ENCODE assay signal across 11 cellular contexts in genomic region chrX:316351-317325, GRCh38. TPM values are rescaled to one million over a fixed set of nuclear protein-coding genes. Genes with fewer than 3 reads are reported as not detected.
DNase-seq lines count a peak whose midpoint lies in the region; ATAC-seq lines count a peak whose summit lies in the region.
"Had no signal": no experiment of that assay in that cellular context is flagged by ENCODE, and none has a peak within 500 bp of the region (broad histone marks: within the 10 kb centered on the region; RNA-seq: fewer than 3 reads in every experiment).

No MANE protein-coding gene starts in this region.

- no peaks in the 10 kb centered on the region for H3K27me3 Mint-ChIP-seq in activated T-cell treated with anti-CD3 and anti-CD28 coated beads, Interleukin-2, amount 50 U/mL, for 72 hours (ENCODE audit: low read depth)
- no peaks in the 10 kb centered on the region for H3K27me3 Mint-ChIP-seq in activated CD4-positive, alpha-beta memory T cell treated with anti-CD3 and anti-CD28 coated beads for 36 hours
- peaks cover 12 to 22% (median 17%) of the 10 kb centered on the region in 3 donors for H3K27me3 Mint-ChIP-seq in immature natural killer cell (ENCODE audit: low read depth in 3 of 3)

- H3K4me3 Mint-ChIP-seq in activated T-cell treated with anti-CD3 and anti-CD28 coated beads, Interleukin-2, amount 50 U/mL, for 72 hours = peak overlapping the region; percentile 65 to 66
- peak overlapping the region; percentile 48 for H3K4me3 Mint-ChIP-seq in activated CD4-positive, alpha-beta memory T cell treated with anti-CD3 and anti-CD28 coated beads for 36 hours
- H3K4me3 Mint-ChIP-seq in immature natural killer cell = peak overlapping the region; percentile 38 to 55 (median 40)
- H3K4me3 Mint-ChIP-seq in stimulated activated effector memory CD8-positive, alpha-beta T cell treated with anti-CD3 and anti-CD28 coated beads, Interleukin-12 subunit alpha, Interleukin-12 subunit beta, amount 100 ng/mL, for 72 hours = peak overlapping the region; percentile 77

- DNase-seq in activated T-cell treated with anti-CD3 and anti-CD28 coated beads, Interleukin-2, amount 50 U/mL, for 72 hours = no peak
- DNase-seq in activated T-cell treated with anti-CD3 and anti-CD28 coated beads for 4 hours (no peak), immature natural killer cell (no peak), NCI-H82 (lab: John Stamatoyannopoulos, UW) (no peak), GDM1 (lab: John Stamatoyannopoulos, UW) (no peak), cortex of kidney (lab: John Stamatoyannopoulos, UW) (no peak)
- DNase-seq in activated CD4-positive, alpha-beta memory T cell treated with anti-CD3 and anti-CD28 coated beads for 36 hours = no peak
- no peak for DNase-seq in stimulated activated effector memory CD8-positive, alpha-beta T cell treated with anti-CD3 and anti-CD28 coated beads, Interleukin-12 subunit alpha, Interleukin-12 subunit beta, amount 100 ng/mL, for 72 hours (ENCODE audit: low spot score in 2 of 2)
- DNase-seq: NCI-H1694, Peyer's patch had no signal

- ATAC-seq in activated T-cell treated with anti-CD3 and anti-CD28 coated beads, Interleukin-2, amount 50 U/mL, for 72 hours (replicated peaks in 1 of 2) = no peak
- ATAC-seq in stimulated activated effector memory CD8-positive, alpha-beta T cell treated with anti-CD3 and anti-CD28 coated beads, Interleukin-12 subunit alpha, Interleukin-12 subunit beta, amount 100 ng/mL, for 72 hours = no peak
- ATAC-seq: activated CD4-positive, CD25-positive, alpha-beta regulatory T cell treated with anti-CD3 and anti-CD28 coated beads, Interleukin-2, amount 50 U/mL, for 24 hours had no signal

- POLR2A ChIA-PET in activated CD4-positive, alpha-beta memory T cell treated with anti-CD3 and anti-CD28 coated beads for 36 hours (lab: Charles Lee) = no interaction called here

- no peaks in the 10 kb centered on the region for H3K9me3 Mint-ChIP-seq in activated T-cell treated with anti-CD3 and anti-CD28 coated beads, Interleukin-2, amount 50 U/mL, for 72 hours
- H3K9me3 Mint-ChIP-seq in activated CD4-positive, alpha-beta memory T cell treated with anti-CD3 and anti-CD28 coated beads for 36 hours = no peaks in the 10 kb centered on the region
- H3K9me3 Mint-ChIP-seq in immature natural killer cell = no peaks in the 10 kb centered on the region
- H3K9me3 Mint-ChIP-seq in stimulated activated effector memory CD8-positive, alpha-beta T cell treated with anti-CD3 and anti-CD28 coated beads, Interleukin-12 subunit alpha, Interleukin-12 subunit beta, amount 100 ng/mL, for 72 hours = no peaks in the 10 kb centered on the region

- H3K27ac Mint-ChIP-seq in activated T-cell treated with anti-CD3 and anti-CD28 coated beads, Interleukin-2, amount 50 U/mL, for 72 hours = no peak overlapping the region
- H3K27ac Mint-ChIP-seq in activated CD4-positive, alpha-beta memory T cell treated with anti-CD3 and anti-CD28 coated beads for 36 hours = peak overlapping the region; percentile 62
- H3K27ac Mint-ChIP-seq in immature natural killer cell = peak overlapping the region in 5 of 6 donors; percentile 12 to 91 (median 40)
- H3K27ac Mint-ChIP-seq in stimulated activated effector memory CD8-positive, alpha-beta T cell treated with anti-CD3 and anti-CD28 coated beads, Interleukin-12 subunit alpha, Interleukin-12 subunit beta, amount 100 ng/mL, for 72 hours = no peak overlapping the region

- H3K4me1 Mint-ChIP-seq in activated T-cell treated with anti-CD3 and anti-CD28 coated beads, Interleukin-2, amount 50 U/mL, for 72 hours (ENCODE audit: low read depth) = no peaks in the 10 kb centered on the region
- H3K4me1 Mint-ChIP-seq in activated CD4-positive, alpha-beta memory T cell treated with anti-CD3 and anti-CD28 coated beads for 36 hours (ENCODE audit: low read depth) = peaks cover 15% of the 10 kb centered on the region
- peaks cover 15 to 17% of the 10 kb centered on the region in 2 donors for H3K4me1 Mint-ChIP-seq in immature natural killer cell
- peaks cover 16% of the 10 kb centered on the region for H3K4me1 Mint-ChIP-seq in stimulated activated effector memory CD8-positive, alpha-beta T cell treated with anti-CD3 and anti-CD28 coated beads, Interleukin-12 subunit alpha, Interleukin-12 subunit beta, amount 100 ng/mL, for 72 hours

- H3K36me3 Mint-ChIP-seq in activated T-cell treated with anti-CD3 and anti-CD28 coated beads, Interleukin-2, amount 50 U/mL, for 72 hours (ENCODE audit: insufficient read depth in 2 of 2) = peaks cover 7 to 9% of the 10 kb centered on the region in 2 donors
- peaks cover 22% of the 10 kb centered on the region for H3K36me3 Mint-ChIP-seq in activated CD4-positive, alpha-beta memory T cell treated with anti-CD3 and anti-CD28 coated beads for 36 hours
- H3K36me3 Mint-ChIP-seq in immature natural killer cell = peaks cover 11 to 16% (median 11%) of the 10 kb centered on the region in 3 donors
- H3K36me3 Mint-ChIP-seq in stimulated activated effector memory CD8-positive, alpha-beta T cell treated with anti-CD3 and anti-CD28 coated beads, Interleukin-12 subunit alpha, Interleukin-12 subunit beta, amount 100 ng/mL, for 72 hours = peaks cover 22% of the 10 kb centered on the region

- CTCF ChIA-PET in activated CD4-positive, alpha-beta memory T cell treated with anti-CD3 and anti-CD28 coated beads for 36 hours (lab: Charles Lee) = no interaction called here

- intact Hi-C loops in activated CD4-positive, alpha-beta memory T cell treated with anti-CD3 and anti-CD28 coated beads for 36 hours (cut with micrococcal nuclease) = no loop called here

RNA-seq across cellular contexts. Expression of gene GTPBP6, which starts 2.0 kb away (rescaled TPM):
- 10 to 100 TPM; 47.2 to 53.6 TPM for total RNA-seq in activated T-cell treated with anti-CD3 and anti-CD28 coated beads, Interleukin-2, amount 50 U/mL, for 72 hours
- 10 to 100 TPM; 60.0 to 62.4 TPM for total RNA-seq in activated CD4-positive, alpha-beta memory T cell treated with anti-CD3 and anti-CD28 coated beads for 36 hours
- polyA plus RNA-seq in immature natural killer cell = 10 to 100 TPM; 37.2 to 44.1 (median 41.4) TPM

RNA-seq across cellular contexts. Expression of gene PLCXD1, which starts 35.5 kb away (rescaled TPM):
- total RNA-seq in activated T-cell treated with anti-CD3 and anti-CD28 coated beads, Interleukin-2, amount 50 U/mL, for 72 hours = 10 to 100 TPM; 52.2 to 72.0 TPM
- 10 to 100 TPM; 42.2 to 46.5 TPM for total RNA-seq in activated CD4-positive, alpha-beta memory T cell treated with anti-CD3 and anti-CD28 coated beads for 36 hours
- polyA plus RNA-seq in immature natural killer cell = 1 to 10 TPM; 1.2 to 7.5 (median 2.8) TPM

Comparison
In these comparisons a context has a peak if more than half of its experiments do, and no peak if none do; other contexts are left out.
1. H3K27ac Mint-ChIP-seq: peak in activated CD4-positive, alpha-beta memory T cell treated with anti-CD3 and anti-CD28 coated beads for 36 hours (single experiment) and immature natural killer cell (5 of 6); none in activated T-cell treated with anti-CD3 and anti-CD28 coated beads, Interleukin-2, amount 50 U/mL, for 72 hours (single experiment) and stimulated activated effector memory CD8-positive, alpha-beta T cell treated with anti-CD3 and anti-CD28 coated beads, Interleukin-12 subunit alpha, Interleukin-12 subunit beta, amount 100 ng/mL, for 72 hours (single experiment).
2. Peak in every context shown above with its lines, with median percentiles within 50 percentile points of each other: H3K4me3 Mint-ChIP-seq.